Comparison of ENCODE assay signal across 12 cellular contexts in genomic region chr22:45818130-45819085, GRCh38.
A peak's percentile ranks its signal among the peaks of the same experiment; 100 is the strongest.
DNase-seq lines count a peak whose midpoint lies in the region; ATAC-seq and TF ChIP-seq lines count a peak whose summit lies in the region.
"Had no signal": no experiment of that assay in that cellular context is flagged by ENCODE, and none has a peak within 500 bp of the region (broad histone marks: within the 10 kb centered on the region; RNA-seq: fewer than 3 reads in every experiment).

No MANE protein-coding gene starts in this region.

- peak overlapping the region; percentile 11 to 78 (median 74) for H3K27ac ChIP-seq in esophagus squamous epithelium
- H3K27ac ChIP-seq in substantia nigra (ENCODE audit: low read depth, low read length, poor library complexity, severe bottlenecking): peak overlapping the region; percentile 24

- DNase-seq in RPMI8226 (peak; percentile 98), esophagus squamous epithelium (lab: John Stamatoyannopoulos, UW) (no peak), medulla oblongata (ENCODE audit: extremely low spot score) (peak; percentile 90), substantia nigra (lab: John Stamatoyannopoulos, UW) (peak in 39 of 49 donors; percentile 10 to 82 (median 61)), GM03348 (ENCODE audit: low spot score) (no peak), DMS153 treated with DMSO at 0.1 percent for 48 hours (lab: John Stamatoyannopoulos, UW; ENCODE audit: unreplicated experiment) (no peak)
- DNase-seq: activated T-cell treated with anti-CD3 and anti-CD28 coated beads, Interleukin-2, amount 50 U/mL, for 1 hour; Caco-2; NCI-H187 treated with DMSO at 0.1 percent for 48 hours; PC-3 had no signal

- H3K27me3 ChIP-seq in esophagus squamous epithelium: no peaks in the 10 kb centered on the region

- 57 to 64% methylated on average over 16 of the region's 18 CpGs for WGBS in esophagus squamous epithelium, 2 donors

- no peak for TF ChIP-seq POLR2A in esophagus squamous epithelium (IDR thresholded peaks at IDR 0.05)

- intact Hi-C loops in esophagus squamous epithelium (cut with DNase I): no loop called here

- peaks cover 4 to 29% (median 4%) of the 10 kb centered on the region in 3 donors for H3K4me1 ChIP-seq in esophagus squamous epithelium
- H3K4me1 ChIP-seq: Caco-2 had no signal

- ATAC-seq in HG03378 (IDR thresholded peaks at IDR 0.05; ENCODE audit: unreplicated experiment) (no peak), GM21515 (IDR thresholded peaks at IDR 0.05; ENCODE audit: unreplicated experiment) (no peak)
- ATAC-seq: PC-3 had no signal

- no peak for TF ChIP-seq CTCF in esophagus squamous epithelium (IDR thresholded peaks at IDR 0.05)

- no peak overlapping the region for H3K4me3 ChIP-seq in esophagus squamous epithelium

- H3K36me3 ChIP-seq in esophagus squamous epithelium: peaks cover 0 to 39% (median 0%) of the 10 kb centered on the region in 3 donors

- no peaks in the 10 kb centered on the region for H3K9me3 ChIP-seq in esophagus squamous epithelium
- H3K9me3 ChIP-seq: Caco-2 had no signal

Comparison
In these comparisons a context has a peak if more than half of its experiments do, and no peak if none do; other contexts are left out.
1. DNase-seq: peak in RPMI8226 (single experiment), medulla oblongata (single experiment) and substantia nigra (39 of 49); none in esophagus squamous epithelium (single experiment), GM03348 (single experiment) and DMS153 treated with DMSO at 0.1 percent for 48 hours (single experiment).